ENCODE assay signal across 9 cellular contexts in genomic region chr19:916645-917322, GRCh38. TPM values are rescaled to one million over a fixed set of nuclear protein-coding genes. Genes with fewer than 3 reads are reported as not detected.
A peak's percentile ranks its signal among the peaks of the same experiment; 100 is the strongest.
DNase-seq lines count a peak whose midpoint lies in the region; ATAC-seq and TF ChIP-seq lines count a peak whose summit lies in the region.
"Had no signal": no experiment of that assay in that cellular context is flagged by ENCODE, and none has a peak within 500 bp of the region (broad histone marks: within the 10 kb centered on the region; RNA-seq: fewer than 3 reads in every experiment).

No MANE protein-coding gene starts in this region.

- H3K4me1 ChIP-seq in NT2/D1 (ENCODE audit: insufficient read depth, insufficient read length) (peaks cover 25% of the 10 kb centered on the region), endodermal cell (ENCODE audit: control insufficient read depth, insufficient read depth, low read length) (peaks cover 3% of the 10 kb centered on the region)

- no peak overlapping the region for H3K27ac ChIP-seq in endodermal cell (ENCODE audit: low read depth, low read length)
- H3K27ac ChIP-seq: thyroid gland had no signal

- DNase-seq in NCI-H1417 (lab: John Stamatoyannopoulos, UW) (peak in 2 of 3 experiments; percentile 75 to 86), NCI-H1417 treated with DMSO at 0.1 percent for 48 hours (lab: John Stamatoyannopoulos, UW) (no peak), NT2/D1 (ENCODE audit: low read depth, low spot score) (no peak), endodermal cell (peak; percentile 79), GOT3 (lab: John Stamatoyannopoulos, UW) (no peak), RKO (ENCODE audit: low spot score) (no peak)
- peak; percentile 70 for DNase-seq in stimulated activated CD4-positive, alpha-beta T cell treated with anti-CD3 and anti-CD28 coated beads, Interleukin-15, amount 100 ng/mL, for 24 hours

- H3K27me3 Mint-ChIP-seq in endodermal cell (ENCODE audit: insufficient read depth): peaks cover 71% of the 10 kb centered on the region

- H3K9ac ChIP-seq in NT2/D1 (ENCODE audit: insufficient read length, low read depth) (peak overlapping the region; percentile 72), endodermal cell (ENCODE audit: extremely low read depth, low read length, poor library complexity, severe bottlenecking) (no peak overlapping the region)

- peaks cover 2% of the 10 kb centered on the region for H3K4me1 Mint-ChIP-seq in endodermal cell

- no peak for TF ChIP-seq CTCF in endodermal cell (conservative IDR thresholded peaks at IDR 0.05)

- no peak for ATAC-seq in HG03354 (IDR thresholded peaks at IDR 0.05; ENCODE audit: poor library complexity, severe bottlenecking, unreplicated experiment)

- H3K27me3 ChIP-seq in NT2/D1 (ENCODE audit: insufficient read depth, insufficient read length): peaks cover 57% of the 10 kb centered on the region
- peaks cover 60% of the 10 kb centered on the region for H3K27me3 ChIP-seq in endodermal cell (ENCODE audit: control insufficient read depth, insufficient read depth, low read length, poor library complexity, severe bottlenecking)

- WGBS in endodermal cell (ENCODE audit: insufficient coverage in 1 of 2, insufficient read length in 1 of 2), 2 experiments: 10 to 23% methylated on average over 7 to 32 of the region's 35 CpGs

- H3K9me3 ChIP-seq in NT2/D1 (ENCODE audit: insufficient read depth, low read length): no peaks in the 10 kb centered on the region
- no peaks in the 10 kb centered on the region for H3K9me3 ChIP-seq in endodermal cell (ENCODE audit: control insufficient read depth, low read length)
- H3K9me3 ChIP-seq: thyroid gland had no signal

- no peak overlapping the region for H3K27ac Mint-ChIP-seq in endodermal cell

- H3K4me3 Mint-ChIP-seq in endodermal cell: peak overlapping the region; percentile 33

- peak overlapping the region; percentile 71 for H3K4me3 ChIP-seq in NT2/D1 (ENCODE audit: insufficient read length, low read depth)
- peak overlapping the region; percentile 60 for H3K4me3 ChIP-seq in endodermal cell (ENCODE audit: low read length)

- H3K36me3 ChIP-seq in NT2/D1 (ENCODE audit: insufficient read depth, insufficient read length, low read length) (no peaks in the 10 kb centered on the region), endodermal cell (ENCODE audit: control insufficient read depth, insufficient read depth, low read length) (no peaks in the 10 kb centered on the region)
- H3K36me3 ChIP-seq: thyroid gland had no signal

- H3K9me3 Mint-ChIP-seq in endodermal cell: no peaks in the 10 kb centered on the region

- no peaks in the 10 kb centered on the region for H3K36me3 Mint-ChIP-seq in endodermal cell (ENCODE audit: low read depth)

RNA-seq across cellular contexts. Expression of gene KISS1R, which starts 0.3 kb away (rescaled TPM):
- under 1 TPM in 1 of 2 donors, not detected in 1; 0.73 TPM for total RNA-seq in endodermal cell
- 1.3 TPM for polyA plus RNA-seq in endodermal cell (2013, experiment 1 of 2)
- 0.70 TPM for polyA plus RNA-seq in endodermal cell (2013, experiment 2 of 2)
- total RNA-seq: thyroid gland had no signal

RNA-seq across cellular contexts. Expression of gene R3HDM4, which starts 3.8 kb away (rescaled TPM):
- total RNA-seq in endodermal cell: 10 to 100 TPM; 61.1 to 64.7 TPM
- polyA plus RNA-seq in endodermal cell (2013, experiment 1 of 2): 54.6 TPM
- 56.9 TPM for polyA plus RNA-seq in endodermal cell (2013, experiment 2 of 2)

RNA-seq across cellular contexts. Expression of gene ARID3A, which starts 9.1 kb away (rescaled TPM):
- total RNA-seq in endodermal cell: 100 to 1,000 TPM; 121 to 124 TPM
- polyA plus RNA-seq in endodermal cell (2013, experiment 1 of 2): 40.4 TPM
- 41.7 TPM for polyA plus RNA-seq in endodermal cell (2013, experiment 2 of 2)

RNA-seq across cellular contexts. Expression of gene RNU6-9, which starts 23.5 kb away (rescaled TPM):
- not detected for total RNA-seq in endodermal cell
- polyA plus RNA-seq in endodermal cell (2013, experiment 1 of 2): under 0.01 TPM
- under 0.01 TPM for polyA plus RNA-seq in endodermal cell (2013, experiment 2 of 2)
- total RNA-seq: thyroid gland had no signal

RNA-seq across cellular contexts. Expression of gene MED16, which starts 23.8 kb away (rescaled TPM):
- total RNA-seq in endodermal cell: 10 to 100 TPM; 75.8 to 92.4 TPM
- polyA plus RNA-seq in endodermal cell (2013, experiment 1 of 2): 69.8 TPM
- polyA plus RNA-seq in endodermal cell (2013, experiment 2 of 2): 66.0 TPM

Comparison
In these comparisons a context has a peak if more than half of its experiments do, and no peak if none do; other contexts are left out.
1. DNase-seq: peak in NCI-H1417 (2 of 3), endodermal cell (single experiment) and stimulated activated CD4-positive, alpha-beta T cell treated with anti-CD3 and anti-CD28 coated beads, Interleukin-15, amount 100 ng/mL, for 24 hours (single experiment); none in NCI-H1417 treated with DMSO at 0.1 percent for 48 hours (single experiment), NT2/D1 (single experiment), GOT3 (single experiment) and RKO (single experiment).